In the genomic region with DNA sequence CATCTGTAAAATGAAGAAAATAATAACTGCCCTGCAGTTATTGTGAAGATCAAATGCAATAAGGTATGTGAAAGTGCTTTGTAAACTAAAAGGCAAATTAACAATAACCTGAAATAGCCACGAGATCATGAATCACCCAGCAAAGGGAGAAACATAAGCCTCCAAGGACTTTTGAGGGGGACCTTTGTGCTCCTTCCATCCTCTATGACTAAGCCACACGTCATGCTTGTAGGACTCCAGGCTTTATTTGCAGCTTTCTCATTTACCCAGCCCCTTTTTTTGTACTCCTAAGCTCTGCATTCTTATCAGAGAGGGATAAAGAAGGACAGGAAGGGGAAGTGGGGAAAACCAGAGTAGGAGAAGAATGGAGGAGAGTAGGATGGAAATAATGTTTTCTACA, we compare ENCODE assay signal across 1 cellular context.
TF ChIP-seq lines count a peak whose summit lies in the region.

No MANE protein-coding gene starts in this region.

TF ChIP-seq in HepG2, 621 proteins besides CTCF, POLR2A, EP300 and RAD21 (continued from another document):
- TF ChIP-seq, protein P1, sequence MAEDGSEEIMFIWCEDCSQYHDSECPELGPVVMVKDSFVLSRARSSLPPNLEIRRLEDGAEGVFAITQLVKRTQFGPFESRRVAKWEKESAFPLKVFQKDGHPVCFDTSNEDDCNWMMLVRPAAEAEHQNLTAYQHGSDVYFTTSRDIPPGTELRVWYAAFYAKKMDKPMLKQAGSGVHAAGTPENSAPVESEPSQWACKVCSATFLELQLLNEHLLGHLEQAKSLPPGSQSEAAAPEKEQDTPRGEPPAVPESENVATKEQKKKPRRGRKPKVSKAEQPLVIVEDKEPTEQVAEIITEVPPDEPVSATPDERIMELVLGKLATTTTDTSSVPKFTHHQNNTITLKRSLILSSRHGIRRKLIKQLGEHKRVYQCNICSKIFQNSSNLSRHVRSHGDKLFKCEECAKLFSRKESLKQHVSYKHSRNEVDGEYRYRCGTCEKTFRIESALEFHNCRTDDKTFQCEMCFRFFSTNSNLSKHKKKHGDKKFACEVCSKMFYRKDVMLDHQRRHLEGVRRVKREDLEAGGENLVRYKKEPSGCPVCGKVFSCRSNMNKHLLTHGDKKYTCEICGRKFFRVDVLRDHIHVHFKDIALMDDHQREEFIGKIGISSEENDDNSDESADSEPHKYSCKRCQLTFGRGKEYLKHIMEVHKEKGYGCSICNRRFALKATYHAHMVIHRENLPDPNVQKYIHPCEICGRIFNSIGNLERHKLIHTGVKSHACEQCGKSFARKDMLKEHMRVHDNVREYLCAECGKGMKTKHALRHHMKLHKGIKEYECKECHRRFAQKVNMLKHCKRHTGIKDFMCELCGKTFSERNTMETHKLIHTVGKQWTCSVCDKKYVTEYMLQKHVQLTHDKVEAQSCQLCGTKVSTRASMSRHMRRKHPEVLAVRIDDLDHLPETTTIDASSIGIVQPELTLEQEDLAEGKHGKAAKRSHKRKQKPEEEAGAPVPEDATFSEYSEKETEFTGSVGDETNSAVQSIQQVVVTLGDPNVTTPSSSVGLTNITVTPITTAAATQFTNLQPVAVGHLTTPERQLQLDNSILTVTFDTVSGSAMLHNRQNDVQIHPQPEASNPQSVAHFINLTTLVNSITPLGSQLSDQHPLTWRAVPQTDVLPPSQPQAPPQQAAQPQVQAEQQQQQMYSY (CRISPR knock-in tag; IDR thresholded peaks at IDR 0.05), result 0 out of 2 replicates have a peak, but pooled peaks have one; percentile 43
- TF ChIP-seq, protein P2, sequence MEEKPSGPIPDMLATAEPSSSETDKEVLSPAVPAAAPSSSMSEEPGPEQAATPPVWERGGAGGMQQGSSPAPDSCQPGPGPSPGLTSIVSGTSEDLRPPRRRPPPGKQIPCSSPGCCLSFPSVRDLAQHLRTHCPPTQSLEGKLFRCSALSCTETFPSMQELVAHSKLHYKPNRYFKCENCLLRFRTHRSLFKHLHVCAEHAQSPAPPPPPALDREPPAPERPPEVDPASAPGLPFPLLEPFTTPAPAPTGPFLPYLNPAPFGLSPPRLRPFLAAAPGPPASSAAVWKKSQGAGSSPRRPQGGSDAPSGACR (CRISPR knock-in tag; IDR thresholded peaks at IDR 0.05), result no peak
- TF ChIP-seq, protein P3, sequence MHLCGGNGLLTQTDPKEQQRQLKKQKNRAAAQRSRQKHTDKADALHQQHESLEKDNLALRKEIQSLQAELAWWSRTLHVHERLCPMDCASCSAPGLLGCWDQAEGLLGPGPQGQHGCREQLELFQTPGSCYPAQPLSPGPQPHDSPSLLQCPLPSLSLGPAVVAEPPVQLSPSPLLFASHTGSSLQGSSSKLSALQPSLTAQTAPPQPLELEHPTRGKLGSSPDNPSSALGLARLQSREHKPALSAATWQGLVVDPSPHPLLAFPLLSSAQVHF (CRISPR knock-in tag; IDR thresholded peaks at IDR 0.05), result no peak
- peak; percentile 43; the same call in 1 of the 2 replicates for TF ChIP-seq CREB1 (IDR thresholded peaks at IDR 0.05)
- TF ChIP-seq CREB1 (CRISPR knock-in tag; IDR thresholded peaks at IDR 0.05), result peak; percentile 54; the same call in 1 of the 2 replicates
- TF ChIP-seq, protein P4, sequence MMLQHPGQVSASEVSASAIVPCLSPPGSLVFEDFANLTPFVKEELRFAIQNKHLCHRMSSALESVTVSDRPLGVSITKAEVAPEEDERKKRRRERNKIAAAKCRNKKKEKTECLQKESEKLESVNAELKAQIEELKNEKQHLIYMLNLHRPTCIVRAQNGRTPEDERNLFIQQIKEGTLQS (CRISPR knock-in tag; IDR thresholded peaks at IDR 0.05), result 0 out of 2 replicates have a peak, but pooled peaks have one; percentile 35
- TF ChIP-seq FOSL2 (CRISPR knock-in tag; IDR thresholded peaks at IDR 0.05), result peak; percentile 85
